15 cellular contexts compared by ENCODE assay signal in genomic region chr14:90518075-90518940, GRCh38.
A peak's percentile ranks its signal among the peaks of the same experiment; 100 is the strongest.
DNase-seq lines count a peak whose midpoint lies in the region; ATAC-seq and TF ChIP-seq lines count a peak whose summit lies in the region.
"Had no signal": no experiment of that assay in that cellular context is flagged by ENCODE, and none has a peak within 500 bp of the region (broad histone marks: within the 10 kb centered on the region; RNA-seq: fewer than 3 reads in every experiment).

No MANE protein-coding gene starts in this region.

- peak overlapping the region in 1 of 2 donors; percentile 26 for H3K9ac ChIP-seq in mucosa of rectum (ENCODE audit: low read depth in 1 of 2, low read length in 2 of 2)

- no peaks in the 10 kb centered on the region for H3K36me3 Mint-ChIP-seq in T-helper 17 cell (ENCODE audit: low read depth)
- H3K36me3 Mint-ChIP-seq: stimulated activated effector memory CD8-positive, alpha-beta T cell treated with anti-CD3 and anti-CD28 coated beads, Interleukin-12 subunit alpha, Interleukin-12 subunit beta, amount 100 ng/mL, for 72 hours had no signal

- H3K4me3 ChIP-seq in coronary artery, result no peak overlapping the region
- H3K4me3 ChIP-seq in mucosa of rectum (ENCODE audit: low read length in 2 of 2), result no peak overlapping the region
- H3K4me3 ChIP-seq in tibial artery, result no peak overlapping the region
- H3K4me3 ChIP-seq: ovary, spleen had no signal

- H3K27ac Mint-ChIP-seq in T-helper 17 cell, result no peak overlapping the region
- H3K27ac Mint-ChIP-seq: stimulated activated effector memory CD8-positive, alpha-beta T cell treated with anti-CD3 and anti-CD28 coated beads, Interleukin-12 subunit alpha, Interleukin-12 subunit beta, amount 100 ng/mL, for 72 hours had no signal

- TF ChIP-seq CTCF in coronary artery (IDR thresholded peaks at IDR 0.05), result no peak
- no peak for TF ChIP-seq CTCF in tibial artery (IDR thresholded peaks at IDR 0.05)

- H3K4me3 Mint-ChIP-seq in T-helper 17 cell, result no peak overlapping the region
- H3K4me3 Mint-ChIP-seq: stimulated activated effector memory CD8-positive, alpha-beta T cell treated with anti-CD3 and anti-CD28 coated beads, Interleukin-12 subunit alpha, Interleukin-12 subunit beta, amount 100 ng/mL, for 72 hours had no signal

- H3K4me1 Mint-ChIP-seq in T-helper 17 cell, result peaks cover 2% of the 10 kb centered on the region
- H3K4me1 Mint-ChIP-seq: stimulated activated effector memory CD8-positive, alpha-beta T cell treated with anti-CD3 and anti-CD28 coated beads, Interleukin-12 subunit alpha, Interleukin-12 subunit beta, amount 100 ng/mL, for 72 hours had no signal

- DNase-seq in NCI-H345 (lab: John Stamatoyannopoulos, UW) (peak; percentile 13), NCI-H345 treated with DMSO at 0.1 percent for 48 hours (lab: John Stamatoyannopoulos, UW; ENCODE audit: unreplicated experiment) (no peak), coronary artery (ENCODE audit: low spot score) (peak; percentile 65), tibial artery (no peak), GM03348 (ENCODE audit: low spot score) (no peak), T-helper 17 cell (no peak)
- DNase-seq in activated T-cell treated with anti-CD3 and anti-CD28 coated beads, Interleukin-2, amount 50 U/mL, for 1 hour, result no peak
- DNase-seq: kidney, MV-4-11, NCI-H2171, SHP77 treated with DMSO at 0.1 percent for 48 hours had no signal

- no peaks in the 10 kb centered on the region for H3K9me3 ChIP-seq in mucosa of rectum (ENCODE audit: control insufficient read depth in 2 of 2, low read length in 2 of 2)
- H3K9me3 ChIP-seq in tibial artery, result no peaks in the 10 kb centered on the region
- H3K9me3 ChIP-seq in T-helper 17 cell (ENCODE audit: control insufficient read depth, low read length, poor library complexity, severe bottlenecking), result no peaks in the 10 kb centered on the region
- H3K9me3 ChIP-seq: ovary, spleen had no signal

- H3K36me3 ChIP-seq in mucosa of rectum (ENCODE audit: control insufficient read depth in 2 of 2, insufficient read depth in 2 of 2, low read length in 2 of 2) (no peaks in the 10 kb centered on the region), tibial artery (no peaks in the 10 kb centered on the region)
- H3K36me3 ChIP-seq: ovary, spleen had no signal

- intact Hi-C loops in tibial artery (cut with DNase I; ENCODE audit: low total_unique reads), result no loop called here

- H3K27ac ChIP-seq in coronary artery (peak overlapping the region in 1 of 2 donors; percentile 17), mucosa of rectum (ENCODE audit: low read depth in 2 of 2, low read length in 2 of 2) (peak overlapping the region; percentile 32 to 69), tibial artery (peak overlapping the region; percentile 16 to 33)
- H3K27ac ChIP-seq: ovary had no signal

- H3K4me1 ChIP-seq in mucosa of rectum (ENCODE audit: control insufficient read depth in 2 of 2, insufficient read depth in 2 of 2, low read length in 2 of 2) (peaks cover 29 to 39% of the 10 kb centered on the region in 2 donors), tibial artery (peaks cover 6 to 59% (median 45%) of the 10 kb centered on the region in 4 donors)

- no peak for ATAC-seq in T-helper 17 cell

- peaks cover 8% of the 10 kb centered on the region for H3K27me3 Mint-ChIP-seq in T-helper 17 cell

- H3K27me3 ChIP-seq in mucosa of rectum (ENCODE audit: control insufficient read depth in 2 of 2, insufficient read depth in 2 of 2, low read length in 2 of 2) (no peaks in the 10 kb centered on the region), tibial artery (no peaks in the 10 kb centered on the region)
- H3K27me3 ChIP-seq: ovary had no signal

Comparison
In these comparisons a context has a peak if more than half of its experiments do, and no peak if none do; other contexts are left out.
1. DNase-seq: peak in NCI-H345 (single experiment) and coronary artery (single experiment); none in NCI-H345 treated with DMSO at 0.1 percent for 48 hours (single experiment), tibial artery (0 of 2), activated T-cell treated with anti-CD3 and anti-CD28 coated beads, Interleukin-2, amount 50 U/mL, for 1 hour (single experiment), GM03348 (single experiment) and T-helper 17 cell (0 of 3).